In the genomic region with DNA sequence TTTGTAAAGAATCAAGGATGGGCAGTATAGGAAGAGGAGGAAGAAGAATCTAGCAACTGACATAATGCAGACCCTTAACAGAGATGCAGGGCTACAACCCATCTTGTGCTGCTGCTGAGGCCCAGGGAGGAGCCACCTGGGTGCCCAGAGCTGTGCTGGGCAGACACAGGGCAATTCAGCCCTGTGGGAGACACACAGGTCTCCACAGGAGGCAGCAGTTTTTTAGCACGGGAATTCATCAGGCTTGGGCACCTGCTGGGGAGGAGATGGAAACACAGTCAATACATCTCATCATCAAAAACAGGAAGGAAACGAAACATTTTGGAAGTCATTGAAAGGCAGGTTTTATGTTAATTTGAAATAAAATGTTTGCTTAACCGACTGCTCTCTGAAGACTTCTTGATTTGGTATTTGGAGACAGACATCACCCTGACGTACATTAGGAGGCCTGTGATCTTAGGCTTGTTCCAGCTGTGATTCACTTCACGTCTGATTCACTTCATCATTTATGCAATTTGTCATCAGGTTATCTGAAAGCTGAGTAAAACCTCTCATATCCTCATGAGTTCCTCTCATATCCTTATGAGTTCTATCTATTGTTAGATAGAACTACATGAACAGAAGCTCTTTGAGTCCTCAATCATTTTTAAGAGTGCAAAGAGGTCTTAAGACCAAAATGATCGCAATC, we compare ENCODE assay signal across 9 cellular contexts.
DNase-seq lines count a peak whose midpoint lies in the region; ATAC-seq and TF ChIP-seq lines count a peak whose summit lies in the region.
"Had no signal": no experiment of that assay in that cellular context is flagged by ENCODE, and none has a peak within 500 bp of the region (broad histone marks: within the 10 kb centered on the region; RNA-seq: fewer than 3 reads in every experiment).

No MANE protein-coding gene starts in this region.

- ATAC-seq in RWPE2 (ENCODE audit: low read depth) (peak; percentile 49), omental fat pad (ENCODE audit: low FRiP score) (no peak)

- TF ChIP-seq CTCF in RWPE2 (IDR thresholded peaks at IDR 0.05; ENCODE audit: poor library complexity, severe bottlenecking) (no peak), fibroblast of villous mesenchyme (IDR thresholded peaks at IDR 0.05; ENCODE audit: insufficient read depth, low read depth, low read length) (no peak), omental fat pad (IDR thresholded peaks at IDR 0.05) (no peak)

- H3K4me1 ChIP-seq in ACC112 (ENCODE audit: control insufficient read depth, insufficient read depth, low read length, unreplicated experiment): peaks cover 4% of the 10 kb centered on the region
- no peaks in the 10 kb centered on the region for H3K4me1 ChIP-seq in RWPE2 (ENCODE audit: insufficient read depth, poor library complexity, severe bottlenecking)

- DNase-seq in Daoy (ENCODE audit: low read depth): peak; percentile 11
- no peak for DNase-seq in RWPE2 (ENCODE audit: low spot score)
- DNase-seq in fibroblast of villous mesenchyme (ENCODE audit: low read depth): peak; percentile 74
- no peak for DNase-seq in cortex of kidney (lab: John Stamatoyannopoulos, UW)
- DNase-seq in omental fat pad (ENCODE audit: low spot score): no peak
- no peak for DNase-seq in NCI-H226
- DNase-seq in NCI-H1092 (lab: John Stamatoyannopoulos, UW): no peak

- H3K4me3 ChIP-seq in ACC112 (ENCODE audit: low read depth, low read length) (no peak overlapping the region), RWPE2 (ENCODE audit: severe bottlenecking) (no peak overlapping the region), fibroblast of villous mesenchyme (ENCODE audit: low read depth, low read length) (no peak overlapping the region)
- H3K4me3 ChIP-seq: cardiac muscle cell had no signal

- no peaks in the 10 kb centered on the region for H3K9me3 ChIP-seq in RWPE2 (ENCODE audit: severe bottlenecking)

- H3K79me2 ChIP-seq in ACC112 (ENCODE audit: control insufficient read depth, insufficient read depth, low read length, unreplicated experiment): no peaks in the 10 kb centered on the region

- H2AFZ ChIP-seq in ACC112 (ENCODE audit: low read length, unreplicated experiment): no peak overlapping the region

- H3K36me3 ChIP-seq in ACC112 (ENCODE audit: insufficient read depth, low read length) (no peaks in the 10 kb centered on the region), RWPE2 (ENCODE audit: low read depth) (no peaks in the 10 kb centered on the region)
- H3K36me3 ChIP-seq: cardiac muscle cell had no signal

- H3K27ac ChIP-seq in ACC112 (ENCODE audit: low read depth, low read length): peak overlapping the region; percentile 21; the same call in 1 of the 2 replicates
- no peak overlapping the region for H3K27ac ChIP-seq in RWPE2 (ENCODE audit: poor library complexity, severe bottlenecking)
- H3K27ac ChIP-seq: cardiac muscle cell had no signal

- peaks cover 4% of the 10 kb centered on the region; the same call in 1 of the 2 replicates for H3K27me3 ChIP-seq in ACC112 (ENCODE audit: insufficient read depth, low read length)
- no peaks in the 10 kb centered on the region for H3K27me3 ChIP-seq in RWPE2 (ENCODE audit: insufficient read depth, poor library complexity, severe bottlenecking)
- H3K27me3 ChIP-seq: cardiac muscle cell had no signal

Comparison
In these comparisons a context has a peak if more than half of its experiments do, and no peak if none do; other contexts are left out.
1. DNase-seq: peak in Daoy (single experiment) and fibroblast of villous mesenchyme (single experiment); none in RWPE2 (single experiment), cortex of kidney (single experiment), omental fat pad (single experiment), NCI-H226 (single experiment) and NCI-H1092 (single experiment).